ENCODE assay signal across 17 cellular contexts in the genomic region with DNA sequence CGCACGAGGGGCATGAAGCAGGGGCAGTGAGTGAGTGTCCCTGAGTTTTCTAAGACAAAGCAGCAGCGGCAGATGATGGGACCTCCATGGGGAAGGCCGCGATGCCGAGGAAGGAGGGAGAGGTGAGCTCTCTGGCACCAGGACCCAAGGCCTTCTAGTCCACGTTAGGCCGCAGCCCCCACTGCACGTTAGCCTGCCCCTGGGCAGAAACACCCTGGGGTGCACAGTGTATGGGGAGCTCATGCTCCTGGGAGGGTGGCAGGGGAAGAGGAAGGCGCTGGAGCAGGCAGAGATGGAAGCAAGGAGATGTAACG.
A peak's percentile ranks its signal among the peaks of the same experiment; 100 is the strongest.
DNase-seq lines count a peak whose midpoint lies in the region; ATAC-seq and TF ChIP-seq lines count a peak whose summit lies in the region.
"Had no signal": no experiment of that assay in that cellular context is flagged by ENCODE, and none has a peak within 500 bp of the region (broad histone marks: within the 10 kb centered on the region; RNA-seq: fewer than 3 reads in every experiment).

No MANE protein-coding gene starts in this region.

- H3K4me1 Mint-ChIP-seq in activated naive CD4-positive, alpha-beta T cell treated with anti-CD3 and anti-CD28 coated beads, Interleukin-2, amount 50 U/mL, for 24 hours: peaks cover 100% of the 10 kb centered on the region
- H3K4me1 Mint-ChIP-seq in activated CD4-positive, alpha-beta memory T cell treated with anti-CD3 and anti-CD28 coated beads, Interleukin-2, amount 10 ng/mL, durations not matched to agents 7 days and 5 days: peaks cover 87% of the 10 kb centered on the region
- peaks cover 48 to 52% of the 10 kb centered on the region in 2 donors for H3K4me1 Mint-ChIP-seq in effector memory CD8-positive, alpha-beta T cell (ENCODE audit: low read depth in 2 of 2)
- H3K4me1 Mint-ChIP-seq: neural crest cell had no signal

- no peaks in the 10 kb centered on the region for H3K36me3 Mint-ChIP-seq in activated naive CD4-positive, alpha-beta T cell treated with anti-CD3 and anti-CD28 coated beads, Interleukin-2, amount 50 U/mL, for 24 hours
- H3K36me3 Mint-ChIP-seq in activated CD4-positive, alpha-beta memory T cell treated with anti-CD3 and anti-CD28 coated beads, Interleukin-2, amount 10 ng/mL, durations not matched to agents 7 days and 5 days (ENCODE audit: low read depth): peaks cover 7% of the 10 kb centered on the region
- H3K36me3 Mint-ChIP-seq in effector memory CD8-positive, alpha-beta T cell (ENCODE audit: insufficient read depth): peaks cover 8% of the 10 kb centered on the region

- no peak overlapping the region for H2AFZ ChIP-seq in smooth muscle cell (ENCODE audit: low read depth)

- POLR2A ChIA-PET in activated CD4-positive, alpha-beta memory T cell treated with anti-CD3 and anti-CD28 coated beads, Interleukin-2, amount 10 ng/mL, durations not matched to agents 7 days and 5 days (lab: Charles Lee): interaction anchor here (0.7 to 12.8 kb wide), 21 partner anchors 20 to 211 kb away, joined by 3 to 367 read pairs (median 6); a partner anchor contains a TSS

- WGBS in smooth muscle cell (ENCODE audit: low lambda C conversion rate): 96% methylated on average over 11 of the region's 11 CpGs

- H4K20me1 ChIP-seq in smooth muscle cell (ENCODE audit: low read depth): no peaks in the 10 kb centered on the region

- no peaks in the 10 kb centered on the region for H3K9me3 Mint-ChIP-seq in activated naive CD4-positive, alpha-beta T cell treated with anti-CD3 and anti-CD28 coated beads, Interleukin-2, amount 50 U/mL, for 24 hours
- no peaks in the 10 kb centered on the region for H3K9me3 Mint-ChIP-seq in activated CD4-positive, alpha-beta memory T cell treated with anti-CD3 and anti-CD28 coated beads, Interleukin-2, amount 10 ng/mL, durations not matched to agents 7 days and 5 days
- no peaks in the 10 kb centered on the region for H3K9me3 Mint-ChIP-seq in effector memory CD8-positive, alpha-beta T cell
- H3K9me3 Mint-ChIP-seq: neural crest cell had no signal

- H3K4me3 Mint-ChIP-seq in activated naive CD4-positive, alpha-beta T cell treated with anti-CD3 and anti-CD28 coated beads, Interleukin-2, amount 50 U/mL, for 24 hours: peak overlapping the region; percentile 59
- H3K4me3 Mint-ChIP-seq in activated CD4-positive, alpha-beta memory T cell treated with anti-CD3 and anti-CD28 coated beads, Interleukin-2, amount 10 ng/mL, durations not matched to agents 7 days and 5 days: no peak overlapping the region
- no peak overlapping the region for H3K4me3 Mint-ChIP-seq in effector memory CD8-positive, alpha-beta T cell
- H3K4me3 Mint-ChIP-seq: neural crest cell had no signal

- DNase-seq in activated naive CD4-positive, alpha-beta T cell treated with anti-CD3 and anti-CD28 coated beads, Interleukin-2, amount 50 U/mL, for 16 hours: no peak
- DNase-seq in activated CD4-positive, alpha-beta memory T cell treated with anti-CD3 and anti-CD28 coated beads, Interleukin-2, amount 10 ng/mL, durations not matched to agents 7 days and 5 days: no peak
- DNase-seq in effector memory CD8-positive, alpha-beta T cell: no peak
- no peak for DNase-seq in smooth muscle cell (lab: John Stamatoyannopoulos, UW; ENCODE audit: unreplicated experiment)
- no peak for DNase-seq in DMS53 treated with DMSO at 0.1 percent for 48 hours (lab: John Stamatoyannopoulos, UW; ENCODE audit: unreplicated experiment)
- DNase-seq in stimulated activated CD4-positive, alpha-beta T cell treated with anti-CD3 and anti-CD28 coated beads, Interleukin-1b, Interleukin-23, amount 100 ng/mL, for 48 hours: no peak
- DNase-seq: amygdala; Caco-2; EL; left colon; MM.1S; NCI-H187; NCI-H226; stimulated activated CD8-positive, alpha-beta memory T cell treated with anti-CD3 and anti-CD28 coated beads, Interleukin-4, amount 100 ng/mL, for 48 hours; testis had no signal

- no peak overlapping the region for H3K9ac ChIP-seq in smooth muscle cell (ENCODE audit: low read depth)

- no peak for ATAC-seq in effector memory CD8-positive, alpha-beta T cell (replicated peaks)
- ATAC-seq: left colon had no signal

- peaks cover 4% of the 10 kb centered on the region for H3K27me3 ChIP-seq in smooth muscle cell (ENCODE audit: low read depth)
- H3K27me3 ChIP-seq: testis had no signal

- H3K27ac Mint-ChIP-seq in activated naive CD4-positive, alpha-beta T cell treated with anti-CD3 and anti-CD28 coated beads, Interleukin-2, amount 50 U/mL, for 24 hours: peak overlapping the region; percentile 51
- peak overlapping the region; percentile 93 for H3K27ac Mint-ChIP-seq in activated CD4-positive, alpha-beta memory T cell treated with anti-CD3 and anti-CD28 coated beads, Interleukin-2, amount 10 ng/mL, durations not matched to agents 7 days and 5 days
- peak overlapping the region; percentile 77 to 94 for H3K27ac Mint-ChIP-seq in effector memory CD8-positive, alpha-beta T cell

- no peaks in the 10 kb centered on the region for H3K4me1 ChIP-seq in smooth muscle cell (ENCODE audit: low read depth)
- H3K4me1 ChIP-seq: Caco-2 had no signal

- H3K4me2 ChIP-seq in smooth muscle cell: no peak overlapping the region

- H3K9me3 ChIP-seq in smooth muscle cell (replicated peaks; ENCODE audit: low read depth): no peaks in the 10 kb centered on the region
- H3K9me3 ChIP-seq: Caco-2, testis had no signal

- no peak overlapping the region for H3K4me3 ChIP-seq in smooth muscle cell
- H3K4me3 ChIP-seq: testis had no signal

- H3K79me2 ChIP-seq in smooth muscle cell (ENCODE audit: low read depth): no peaks in the 10 kb centered on the region

- CTCF ChIA-PET in activated CD4-positive, alpha-beta memory T cell treated with anti-CD3 and anti-CD28 coated beads, Interleukin-2, amount 10 ng/mL, durations not matched to agents 7 days and 5 days (lab: Charles Lee): interaction anchor here (0.6 to 8.1 kb wide), 15 partner anchors 20 to 212 kb away, joined by 3 to 108 read pairs (median 24); a partner anchor contains a TSS

- H3K36me3 ChIP-seq in smooth muscle cell (ENCODE audit: low read depth): no peaks in the 10 kb centered on the region

- TF ChIP-seq CTCF in smooth muscle cell (IDR thresholded peaks at IDR 0.05; ENCODE audit: borderline replicate concordance, insufficient read depth, poor library complexity, severe bottlenecking): no peak

- H3K27me3 Mint-ChIP-seq in activated naive CD4-positive, alpha-beta T cell treated with anti-CD3 and anti-CD28 coated beads, Interleukin-2, amount 50 U/mL, for 24 hours: no peaks in the 10 kb centered on the region
- H3K27me3 Mint-ChIP-seq in activated CD4-positive, alpha-beta memory T cell treated with anti-CD3 and anti-CD28 coated beads, Interleukin-2, amount 10 ng/mL, durations not matched to agents 7 days and 5 days: no peaks in the 10 kb centered on the region
- H3K27me3 Mint-ChIP-seq in effector memory CD8-positive, alpha-beta T cell: no peaks in the 10 kb centered on the region

- no peaks in the 10 kb centered on the region for H3F3A ChIP-seq in smooth muscle cell (ENCODE audit: low read depth)

- no peak overlapping the region for H3K27ac ChIP-seq in smooth muscle cell (ENCODE audit: low read depth)
- H3K27ac ChIP-seq: testis had no signal
